11 cellular contexts compared by ENCODE assay signal in the genomic region with DNA sequence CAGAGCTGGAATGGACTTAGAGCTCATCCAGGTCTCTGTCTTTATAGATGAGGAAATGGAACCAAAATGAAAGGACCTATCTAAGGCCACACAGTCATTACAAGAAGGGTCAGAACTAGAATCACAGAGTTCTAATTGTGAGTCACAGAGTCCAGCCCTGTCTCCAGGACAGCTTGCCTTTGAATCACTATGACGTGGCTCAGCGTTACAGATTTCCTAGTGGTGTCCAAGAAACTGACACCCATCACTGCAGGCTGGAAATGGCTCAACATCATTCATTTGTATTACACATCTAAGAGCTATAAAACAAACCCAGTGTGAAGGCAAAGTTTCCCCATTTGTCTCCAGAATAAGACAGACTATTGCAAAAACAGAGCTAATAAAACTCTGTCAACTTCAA.
DNase-seq lines count a peak whose midpoint lies in the region; ATAC-seq and TF ChIP-seq lines count a peak whose summit lies in the region.
"Had no signal": no experiment of that assay in that cellular context is flagged by ENCODE, and none has a peak within 500 bp of the region (broad histone marks: within the 10 kb centered on the region; RNA-seq: fewer than 3 reads in every experiment).

No MANE protein-coding gene starts in this region.

- H3K4me1 ChIP-seq in naive thymus-derived CD4-positive, alpha-beta T cell (ENCODE audit: control insufficient read depth in 2 of 2, insufficient read depth in 2 of 2, low read length in 2 of 2) = no peaks in the 10 kb centered on the region

- intact Hi-C loops in naive thymus-derived CD4-positive, alpha-beta T cell (cut with micrococcal nuclease) = loop anchor here in 1 of 2 donors (5.0 kb wide), 1 partner anchor 241 kb away; no protein-coding TSS in a partner anchor

- peaks cover 0 to 3% (median 0%) of the 10 kb centered on the region in 5 donors for H3K36me3 Mint-ChIP-seq in naive thymus-derived CD4-positive, alpha-beta T cell

- CTCF ChIA-PET in naive thymus-derived CD4-positive, alpha-beta T cell (lab: Charles Lee) = no interaction called here

- peaks cover 48 to 70% (median 55%) of the 10 kb centered on the region in 5 donors for H3K27me3 Mint-ChIP-seq in naive thymus-derived CD4-positive, alpha-beta T cell

- no peak overlapping the region for H3K27ac ChIP-seq in naive thymus-derived CD4-positive, alpha-beta T cell (ENCODE audit: low read depth, low read length)

- in situ Hi-C loops in Caki2 (cut with HindIII; ENCODE audit: low pct_unique_long_range_greater_than_20kb, low sequenced_read_pairs) = no loop called here

- POLR2A ChIA-PET in naive thymus-derived CD4-positive, alpha-beta T cell (lab: Charles Lee) = no interaction called here

- H3K9me3 Mint-ChIP-seq in naive thymus-derived CD4-positive, alpha-beta T cell = peaks cover 0 to 6% (median 0%) of the 10 kb centered on the region in 11 donors

- peaks cover 0 to 11% (median 3%) of the 10 kb centered on the region in 7 donors for H3K4me1 Mint-ChIP-seq in naive thymus-derived CD4-positive, alpha-beta T cell

- no peak overlapping the region for H3K4me3 ChIP-seq in choroid plexus epithelial cell (ENCODE audit: low read depth, low read length)
- H3K4me3 ChIP-seq in naive thymus-derived CD4-positive, alpha-beta T cell (ENCODE audit: low read length) = no peak overlapping the region

- H3K27me3 ChIP-seq in naive thymus-derived CD4-positive, alpha-beta T cell (ENCODE audit: control insufficient read depth in 2 of 2, insufficient read depth in 2 of 2, low read length in 2 of 2) = peaks cover 4% of the 10 kb centered on the region in 2 donors

- ATAC-seq in naive thymus-derived CD4-positive, alpha-beta T cell = no peak
- ATAC-seq in HG02798 (IDR thresholded peaks at IDR 0.05; ENCODE audit: poor library complexity, unreplicated experiment) (no peak), HG02610 (IDR thresholded peaks at IDR 0.05; ENCODE audit: unreplicated experiment) (no peak)
- ATAC-seq: T-helper 17 cell had no signal

- peak; percentile 88 for DNase-seq in Caki2 (ENCODE audit: low read depth)
- peak; percentile 63 for DNase-seq in LoVo (ENCODE audit: low spot score)
- peak; percentile 90 for DNase-seq in choroid plexus epithelial cell (ENCODE audit: low read depth)
- peak; percentile 64 for DNase-seq in non-pigmented ciliary epithelial cell (ENCODE audit: low read depth)
- no peak for DNase-seq in naive thymus-derived CD4-positive, alpha-beta T cell
- no peak for DNase-seq in activated CD4-positive, alpha-beta T cell treated with anti-CD3 and anti-CD28 coated beads, Interleukin-2, amount 50 U/mL, for 1 hour
- DNase-seq: activated T-cell treated with anti-CD3 and anti-CD28 coated beads, Interleukin-2, amount 50 U/mL, for 1 hour; DND-41; T-helper 17 cell had no signal

- H3K4me3 Mint-ChIP-seq in naive thymus-derived CD4-positive, alpha-beta T cell = no peak overlapping the region
- H3K4me3 Mint-ChIP-seq: T-helper 17 cell had no signal

- H3K27ac Mint-ChIP-seq in naive thymus-derived CD4-positive, alpha-beta T cell = no peak overlapping the region
- H3K27ac Mint-ChIP-seq: T-helper 17 cell had no signal

- no peaks in the 10 kb centered on the region for H3K36me3 ChIP-seq in naive thymus-derived CD4-positive, alpha-beta T cell (ENCODE audit: control insufficient read depth in 2 of 3, insufficient read depth in 3 of 3, low read length in 3 of 3)

- no peaks in the 10 kb centered on the region for H3K9me3 ChIP-seq in naive thymus-derived CD4-positive, alpha-beta T cell (ENCODE audit: control insufficient read depth in 2 of 3, low read length in 3 of 3)

- peak; percentile 18 for TF ChIP-seq CTCF in choroid plexus epithelial cell (conservative IDR thresholded peaks at IDR 0.05; ENCODE audit: low read depth, low read length)

Comparison
In these comparisons a context has a peak if more than half of its experiments do, and no peak if none do; other contexts are left out.
1. DNase-seq: peak in Caki2 (single experiment), LoVo (single experiment), choroid plexus epithelial cell (single experiment) and non-pigmented ciliary epithelial cell (single experiment); none in naive thymus-derived CD4-positive, alpha-beta T cell (0 of 9) and activated CD4-positive, alpha-beta T cell treated with anti-CD3 and anti-CD28 coated beads, Interleukin-2, amount 50 U/mL, for 1 hour (single experiment).